In genomic region chr2:238286095-238286494, GRCh38 we compare ENCODE assay signal across 8 cellular contexts. TPM values are rescaled to one million over a fixed set of nuclear protein-coding genes. Genes with fewer than 3 reads are reported as not detected.
DNase-seq lines count a peak whose midpoint lies in the region; ATAC-seq, FAIRE-seq and TF ChIP-seq lines count a peak whose summit lies in the region.

No MANE protein-coding gene starts in this region.

- peak; percentile 2 to 19 (median 2) for ATAC-seq in pancreas
- no peak for ATAC-seq in HG03175 (IDR thresholded peaks at IDR 0.05; ENCODE audit: unreplicated experiment)
- no peak for ATAC-seq in HG02588 (IDR thresholded peaks at IDR 0.05; ENCODE audit: unreplicated experiment)

- FAIRE-seq in pancreas (lab: Jason Lieb, UNC) = no peak

- H3K27ac ChIP-seq in SJCRH30 = peak overlapping the region; percentile 71
- peak overlapping the region; percentile 97 for H3K27ac ChIP-seq in fibroblast of lung (ENCODE audit: insufficient read depth, low read length)
- peak overlapping the region; percentile 96 to 100 (median 98) for H3K27ac ChIP-seq in pancreas

- intact Hi-C loops in pancreas (cut with DNase I) = no loop called here

- peak overlapping the region; percentile 96 for H3K4me2 ChIP-seq in fibroblast of lung (ENCODE audit: extremely low read depth, insufficient read depth, low read length)

- H3K79me2 ChIP-seq in fibroblast of lung (ENCODE audit: control insufficient read depth, insufficient read depth, low read length) = peaks cover 1% of the 10 kb centered on the region

- 9 to 14% methylated on average over 7 of the region's 7 CpGs for WGBS in pancreas, 2 donors

- H4K20me1 ChIP-seq in fibroblast of lung (ENCODE audit: control insufficient read depth, extremely low read depth, insufficient read depth, low read length) = no peaks in the 10 kb centered on the region

- H2AFZ ChIP-seq in fibroblast of lung (ENCODE audit: low read length) = no peak overlapping the region

- H3K4me3 ChIP-seq in AG10803 (ENCODE audit: low read length) (peak overlapping the region; percentile 94), SJCRH30 (no peak overlapping the region), fibroblast of lung (replicated peaks in 1 of 4; ENCODE audit: control extremely low read depth in 1 of 4, insufficient read depth in 1 of 4, low read depth in 3 of 4, low read length in 4 of 4) (peak overlapping the region in 2 of 4 experiments; percentile 5 to 81), pancreas (peak overlapping the region in 2 of 4 donors; percentile 83 to 87)

- DNase-seq in AG10803 (ENCODE audit: low read depth) (no peak), SJCRH30 (no peak), fibroblast of lung (ENCODE audit: low read depth in 2 of 2) (no peak), pancreas (peak in 2 of 6 donors; percentile 16 to 50), SW 1271 (lab: John Stamatoyannopoulos, UW) (no peak), GM20000 (ENCODE audit: low spot score) (no peak)

- H3K36me3 ChIP-seq in SJCRH30 (no peaks in the 10 kb centered on the region), fibroblast of lung (ENCODE audit: control insufficient read depth, insufficient read depth, low read length) (no peaks in the 10 kb centered on the region), pancreas (no peaks in the 10 kb centered on the region)

- peaks cover 31% of the 10 kb centered on the region for H3K4me1 ChIP-seq in SJCRH30
- H3K4me1 ChIP-seq in fibroblast of lung (ENCODE audit: control insufficient read depth, extremely low read depth, insufficient read depth, low read length) = peaks cover 23% of the 10 kb centered on the region
- H3K4me1 ChIP-seq in pancreas = peaks cover 36 to 50% (median 48%) of the 10 kb centered on the region in 3 donors

- TF ChIP-seq CTCF in AG10803 (conservative IDR thresholded peaks at IDR 0.05; ENCODE audit: low read length) (no peak), fibroblast of lung (conservative IDR thresholded peaks at IDR 0.05 in 1 of 2, IDR thresholded peaks at IDR 0.05 in 1 of 2; ENCODE audit: low read depth in 1 of 2, low read length in 2 of 2) (no peak), pancreas (IDR thresholded peaks at IDR 0.05) (no peak), GM20000 (IDR thresholded peaks at IDR 0.05; ENCODE audit: extremely low read depth, missing control alignments) (no peak)

- H3K9ac ChIP-seq in fibroblast of lung (ENCODE audit: insufficient read depth, low read length) = peak overlapping the region; percentile 45

- H3K9me3 ChIP-seq in SJCRH30 (replicated peaks) = no peaks in the 10 kb centered on the region
- no peaks in the 10 kb centered on the region for H3K9me3 ChIP-seq in fibroblast of lung (ENCODE audit: control insufficient read depth, insufficient read depth, low read depth, low read length)
- H3K9me3 ChIP-seq in pancreas = no peaks in the 10 kb centered on the region

- 0 out of 2 replicates have a peak, but pooled peaks cover 3% of the 10 kb centered on the region for H3K27me3 ChIP-seq in SJCRH30
- H3K27me3 ChIP-seq in fibroblast of lung (ENCODE audit: control insufficient read depth, insufficient read depth, low read length) = no peaks in the 10 kb centered on the region
- no peaks in the 10 kb centered on the region for H3K27me3 ChIP-seq in pancreas

RNA-seq across cellular contexts. Expression of gene PER2, which starts 2.3 kb away (rescaled TPM):
- 5.3 and 5.9 TPM in 2 replicates for total RNA-seq in SJCRH30 (2014; rRNA removed; shearing (Covaris generic))
- total RNA-seq in fibroblast of lung (2.1 and 4.6 TPM in 2 replicates), pancreas (10 to 100 TPM in 2 of 6 donors, 1 to 10 TPM in 4; 7.8 to 11.7 (median 9.3) TPM)
- polyA plus RNA-seq in fibroblast of lung (1.9 and 2.6 TPM in 2 replicates), pancreas (10 to 100 TPM in 1 of 2 donors, 1 to 10 TPM in 1; 6.9 to 12.2 TPM)
- polyA plus RNA-seq in fibroblast of lung (2012) = 1.7 and 2.4 TPM in 2 replicates
- polyA minus RNA-seq in fibroblast of lung (ENCODE audit: low replicate concordance) = 3.8 and 17.2 TPM in 2 replicates

RNA-seq across cellular contexts. Expression of gene TRAF3IP1, which starts 34.2 kb away (rescaled TPM):
- 10.6 and 11.3 TPM in 2 replicates for total RNA-seq in SJCRH30 (2014; rRNA removed; shearing (Covaris generic))
- total RNA-seq in fibroblast of lung = 7.7 and 9.2 TPM in 2 replicates
- 3.9 and 4.9 TPM in 2 replicates for polyA plus RNA-seq in fibroblast of lung
- 11.9 and 16.9 TPM in 2 replicates for polyA plus RNA-seq in fibroblast of lung (2012)
- polyA minus RNA-seq in fibroblast of lung (ENCODE audit: low replicate concordance) = 8.9 and 20.9 TPM in 2 replicates
- 10 to 100 TPM in 1 of 6 donors, 1 to 10 TPM in 5; 4.9 to 10.3 (median 7.9) TPM for total RNA-seq in pancreas
- polyA plus RNA-seq in pancreas = 1 to 10 TPM; 4.7 to 7.0 TPM

RNA-seq across cellular contexts. Expression of gene HES6, which starts 46.3 kb away (rescaled TPM):
- total RNA-seq in SJCRH30 (2014; rRNA removed; shearing (Covaris generic)) = 44.9 and 46.1 TPM in 2 replicates
- total RNA-seq in fibroblast of lung = 3.6 and 4.1 TPM in 2 replicates
- 0.82 and 0.91 TPM in 2 replicates for polyA plus RNA-seq in fibroblast of lung
- 1.9 TPM in 2 replicates for polyA plus RNA-seq in fibroblast of lung (2012)
- 0.63 TPM in 1 of 2 replicates, not detected in the other for polyA minus RNA-seq in fibroblast of lung (ENCODE audit: low replicate concordance)
- total RNA-seq in pancreas = 10 to 100 TPM in 4 of 6 donors, 1 to 10 TPM in 2; 4.9 to 18.9 (median 16.0) TPM
- 10 to 100 TPM; 11.1 to 22.7 TPM for polyA plus RNA-seq in pancreas

Comparison
In these comparisons a context has a peak if more than half of its experiments do, and no peak if none do; other contexts are left out.
1. ATAC-seq: peak in pancreas (4 of 4); none in HG03175 (single experiment) and HG02588 (single experiment).
2. Peak in every context shown above with its lines, with median percentiles within 50 percentile points of each other: H3K27ac ChIP-seq.